In genomic region chr3:48084929-48085328, GRCh38 we compare ENCODE assay signal across 12 cellular contexts.
DNase-seq lines count a peak whose midpoint lies in the region; ATAC-seq and TF ChIP-seq lines count a peak whose summit lies in the region.
"Had no signal": no experiment of that assay in that cellular context is flagged by ENCODE, and none has a peak within 500 bp of the region (broad histone marks: within the 10 kb centered on the region; RNA-seq: fewer than 3 reads in every experiment).

No MANE protein-coding gene starts in this region.

- H2AK5ac ChIP-seq in mesenchymal stem cell (ENCODE audit: low read length, severe bottlenecking): no peak overlapping the region

- no peak overlapping the region for H2BK5ac ChIP-seq in mesenchymal stem cell (ENCODE audit: low read depth, low read length, poor library complexity, severe bottlenecking)

- H3K9ac ChIP-seq in mesenchymal stem cell (ENCODE audit: low read length): peak overlapping the region; percentile 53

- no peak overlapping the region for H2AFZ ChIP-seq in mesenchymal stem cell (ENCODE audit: low read depth, low read length)

- H3K14ac ChIP-seq in mesenchymal stem cell (ENCODE audit: low read length in 2 of 2): no peak overlapping the region

- no peak overlapping the region for H3K23ac ChIP-seq in mesenchymal stem cell (ENCODE audit: low read length in 2 of 2)

- H2BK12ac ChIP-seq in mesenchymal stem cell (ENCODE audit: low read length in 2 of 2): no peak overlapping the region

- no peak for DNase-seq in activated naive CD4-positive, alpha-beta T cell treated with anti-CD3 and anti-CD28 coated beads for 36 hours
- DNase-seq in activated naive CD4-positive, alpha-beta T cell treated with anti-CD3 and anti-CD28 coated beads, Interleukin-2, amount 50 U/mL, for 72 hours (ENCODE audit: low spot score in 2 of 2): no peak
- DNase-seq in activated T-helper 1 cell treated with anti-CD3 and anti-CD28 coated beads, Interleukin-12 subunit alpha, Interleukin-12 subunit beta, Interleukin-2, Interleukin-4 antibody, amounts not matched to agents 30 ng/mL and 10 ng/mL and 1 ng/mL, durations not matched to agents 14 hours and 24 hours and 36 hours (ENCODE audit: low spot score): no peak
- DNase-seq in mesenchymal stem cell: no peak
- DNase-seq in upper lobe of left lung: no peak
- DNase-seq in omental fat pad (ENCODE audit: low spot score): no peak
- no peak for DNase-seq in adrenal gland
- DNase-seq in foreskin melanocyte: no peak
- DNase-seq: erythroblast; immature natural killer cell; stimulated activated CD4-positive, alpha-beta T cell treated with anti-CD3 and anti-CD28 coated beads, Interleukin-1b, Interleukin-23, amount 100 ng/mL, for 48 hours; stimulated activated naive CD4-positive, alpha-beta T cell had no signal

- WGBS in mesenchymal stem cell: 81% methylated on average over 1 of the region's 1 CpG
- 67 to 69% methylated on average over 1 of the region's 1 CpG for whole genome bisulfite sequencing in upper lobe of left lung, 2 donors
- WGBS in adrenal gland, 4 donors: 61 to 91% (median 78%) methylated on average over 1 of the region's 1 CpG

- H3K9me3 Mint-ChIP-seq in activated naive CD4-positive, alpha-beta T cell treated with anti-CD3 and anti-CD28 coated beads for 36 hours: no peaks in the 10 kb centered on the region
- H3K9me3 Mint-ChIP-seq in activated naive CD4-positive, alpha-beta T cell treated with anti-CD3 and anti-CD28 coated beads, Interleukin-2, amount 50 U/mL, for 72 hours: no peaks in the 10 kb centered on the region
- H3K9me3 Mint-ChIP-seq in activated T-helper 1 cell treated with anti-CD3 and anti-CD28 coated beads, Interleukin-12 subunit alpha, Interleukin-12 subunit beta, Interleukin-2, Interleukin-4 antibody, amounts not matched to agents 30 ng/mL and 10 ng/mL and 1 ng/mL, durations not matched to agents 14 hours and 24 hours and 36 hours: no peaks in the 10 kb centered on the region
- H3K9me3 Mint-ChIP-seq: immature natural killer cell had no signal

- H2BK120ac ChIP-seq in mesenchymal stem cell (ENCODE audit: low read depth, low read length): no peak overlapping the region

- intact Hi-C loops in activated naive CD4-positive, alpha-beta T cell treated with anti-CD3 and anti-CD28 coated beads for 36 hours (cut with micrococcal nuclease): loop anchor here (5.0 kb wide), 4 partner anchors 67 to 472 kb away; partner anchors contain the start of genes MAP4 and PFKFB4
- intact Hi-C loops in activated T-helper 1 cell treated with anti-CD3 and anti-CD28 coated beads, Interleukin-12 subunit alpha, Interleukin-12 subunit beta, Interleukin-2, Interleukin-4 antibody, amounts not matched to agents 30 ng/mL and 10 ng/mL and 1 ng/mL, durations not matched to agents 14 hours and 24 hours and 36 hours (cut with micrococcal nuclease): loop anchor here (1.0 to 10.0 kb wide), 5 partner anchors 66 to 573 kb away; partner anchors contain the start of genes ELP6 and PFKFB4
- intact Hi-C loops in adrenal gland (cut with DNase I): no loop called here

- H3K27me3 Mint-ChIP-seq in activated naive CD4-positive, alpha-beta T cell treated with anti-CD3 and anti-CD28 coated beads for 36 hours (ENCODE audit: low read depth): no peaks in the 10 kb centered on the region
- peaks cover under 1% of the 10 kb centered on the region for H3K27me3 Mint-ChIP-seq in activated T-helper 1 cell treated with anti-CD3 and anti-CD28 coated beads, Interleukin-12 subunit alpha, Interleukin-12 subunit beta, Interleukin-2, Interleukin-4 antibody, amounts not matched to agents 30 ng/mL and 10 ng/mL and 1 ng/mL, durations not matched to agents 14 hours and 24 hours and 36 hours (ENCODE audit: insufficient read depth)

- TF ChIP-seq POLR2A in upper lobe of left lung (IDR thresholded peaks at IDR 0.05) (no peak), adrenal gland (IDR thresholded peaks at IDR 0.05) (no peak)

- no peak overlapping the region for H3K4me2 ChIP-seq in mesenchymal stem cell (ENCODE audit: low read length, poor library complexity, severe bottlenecking)

- no peak overlapping the region for H4K8ac ChIP-seq in mesenchymal stem cell (ENCODE audit: low read length)

- H3K4me3 Mint-ChIP-seq in activated naive CD4-positive, alpha-beta T cell treated with anti-CD3 and anti-CD28 coated beads for 36 hours: no peak overlapping the region
- H3K4me3 Mint-ChIP-seq in activated T-helper 1 cell treated with anti-CD3 and anti-CD28 coated beads, Interleukin-12 subunit alpha, Interleukin-12 subunit beta, Interleukin-2, Interleukin-4 antibody, amounts not matched to agents 30 ng/mL and 10 ng/mL and 1 ng/mL, durations not matched to agents 14 hours and 24 hours and 36 hours: no peak overlapping the region
- H3K4me3 Mint-ChIP-seq: immature natural killer cell had no signal

- no peak overlapping the region for H3K4ac ChIP-seq in mesenchymal stem cell (ENCODE audit: low read depth in 1 of 2, low read length in 2 of 2)

- TF ChIP-seq CTCF in upper lobe of left lung (IDR thresholded peaks at IDR 0.05) (no peak), omental fat pad (IDR thresholded peaks at IDR 0.05) (no peak), adrenal gland (IDR thresholded peaks at IDR 0.05) (no peak)

- no peaks in the 10 kb centered on the region for H3K27me3 ChIP-seq in mesenchymal stem cell (ENCODE audit: control insufficient read depth in 1 of 2, insufficient read depth in 1 of 2, low read length in 2 of 2)
- H3K27me3 ChIP-seq in upper lobe of left lung: no peaks in the 10 kb centered on the region
- H3K27me3 ChIP-seq in adrenal gland: no peaks in the 10 kb centered on the region

- no peak for TF ChIP-seq EP300 in upper lobe of left lung (IDR thresholded peaks at IDR 0.05)

- CTCF ChIA-PET in activated naive CD4-positive, alpha-beta T cell treated with anti-CD3 and anti-CD28 coated beads for 36 hours (lab: Charles Lee): interaction anchor here (0.8 kb wide), 1 partner anchor 259 kb away, joined by 3 read pairs; no protein-coding TSS in a partner anchor

- H3K27ac Mint-ChIP-seq in activated naive CD4-positive, alpha-beta T cell treated with anti-CD3 and anti-CD28 coated beads for 36 hours: peak overlapping the region; percentile 54
- H3K27ac Mint-ChIP-seq in activated naive CD4-positive, alpha-beta T cell treated with anti-CD3 and anti-CD28 coated beads, Interleukin-2, amount 50 U/mL, for 72 hours: peak overlapping the region in 1 of 2 donors; percentile 3
- peak overlapping the region; percentile 14 for H3K27ac Mint-ChIP-seq in activated T-helper 1 cell treated with anti-CD3 and anti-CD28 coated beads, Interleukin-12 subunit alpha, Interleukin-12 subunit beta, Interleukin-2, Interleukin-4 antibody, amounts not matched to agents 30 ng/mL and 10 ng/mL and 1 ng/mL, durations not matched to agents 14 hours and 24 hours and 36 hours

- no peak overlapping the region for H3K18ac ChIP-seq in mesenchymal stem cell (ENCODE audit: low read depth in 1 of 2, low read length in 2 of 2)

- H3K79me1 ChIP-seq in mesenchymal stem cell (replicated peaks; ENCODE audit: low read length, poor library complexity, severe bottlenecking): no peaks in the 10 kb centered on the region

- ATAC-seq in activated naive CD4-positive, alpha-beta T cell treated with anti-CD3 and anti-CD28 coated beads, Interleukin-2, amount 50 U/mL, for 72 hours: no peak
- ATAC-seq in upper lobe of left lung (ENCODE audit: low FRiP score in 2 of 2) (no peak), omental fat pad (ENCODE audit: low FRiP score) (no peak)

- peaks cover 11% of the 10 kb centered on the region for H3K36me3 Mint-ChIP-seq in activated naive CD4-positive, alpha-beta T cell treated with anti-CD3 and anti-CD28 coated beads for 36 hours (ENCODE audit: low read depth)
- H3K36me3 Mint-ChIP-seq in activated naive CD4-positive, alpha-beta T cell treated with anti-CD3 and anti-CD28 coated beads, Interleukin-2, amount 50 U/mL, for 72 hours: peaks cover 10 to 12% of the 10 kb centered on the region in 2 donors
- H3K36me3 Mint-ChIP-seq in activated T-helper 1 cell treated with anti-CD3 and anti-CD28 coated beads, Interleukin-12 subunit alpha, Interleukin-12 subunit beta, Interleukin-2, Interleukin-4 antibody, amounts not matched to agents 30 ng/mL and 10 ng/mL and 1 ng/mL, durations not matched to agents 14 hours and 24 hours and 36 hours (ENCODE audit: low read depth): peaks cover 22% of the 10 kb centered on the region

- H4K91ac ChIP-seq in mesenchymal stem cell (ENCODE audit: low read length): no peak overlapping the region

- H3K9me3 ChIP-seq in mesenchymal stem cell (ENCODE audit: control insufficient read depth, low read length): no peaks in the 10 kb centered on the region
- no peaks in the 10 kb centered on the region for H3K9me3 ChIP-seq in upper lobe of left lung
- no peaks in the 10 kb centered on the region for H3K9me3 ChIP-seq in adrenal gland (replicated peaks in 1 of 3)

- H3K36me3 ChIP-seq in mesenchymal stem cell (ENCODE audit: control insufficient read depth in 1 of 2, insufficient read depth in 2 of 2, low read depth in 1 of 2, low read length in 2 of 2) (peaks cover 0 to 15% of the 10 kb centered on the region in 2 experiments), upper lobe of left lung (peaks cover 0 to 14% (median 0%) of the 10 kb centered on the region in 4 donors), adrenal gland (replicated peaks in 1 of 2) (peaks cover 0 to 4% of the 10 kb centered on the region in 2 donors)

- H2BK15ac ChIP-seq in mesenchymal stem cell (ENCODE audit: low read depth, poor library complexity, severe bottlenecking): no peak overlapping the region

- H3K4me1 ChIP-seq in mesenchymal stem cell (ENCODE audit: control insufficient read depth, insufficient read depth, low read depth, low read length) (peaks cover 14% of the 10 kb centered on the region), upper lobe of left lung (peaks cover 21 to 52% (median 32%) of the 10 kb centered on the region in 4 donors), adrenal gland (replicated peaks in 1 of 2) (peaks cover 4 to 44% of the 10 kb centered on the region in 2 donors)

- peaks cover 30% of the 10 kb centered on the region for H3K4me1 Mint-ChIP-seq in activated naive CD4-positive, alpha-beta T cell treated with anti-CD3 and anti-CD28 coated beads for 36 hours (ENCODE audit: low read depth)
- H3K4me1 Mint-ChIP-seq in activated T-helper 1 cell treated with anti-CD3 and anti-CD28 coated beads, Interleukin-12 subunit alpha, Interleukin-12 subunit beta, Interleukin-2, Interleukin-4 antibody, amounts not matched to agents 30 ng/mL and 10 ng/mL and 1 ng/mL, durations not matched to agents 14 hours and 24 hours and 36 hours (ENCODE audit: low read depth): peaks cover 44% of the 10 kb centered on the region

- no peak overlapping the region for H3K4me3 ChIP-seq in mesenchymal stem cell (ENCODE audit: insufficient read depth in 1 of 2, low read depth in 1 of 2, low read length in 2 of 2)
- no peak overlapping the region for H3K4me3 ChIP-seq in upper lobe of left lung
- H3K4me3 ChIP-seq in adrenal gland: no peak overlapping the region

- H3K27ac ChIP-seq in mesenchymal stem cell (ENCODE audit: low read length, poor library complexity, severe bottlenecking): no peak overlapping the region
- H3K27ac ChIP-seq in upper lobe of left lung: peak overlapping the region in 3 of 4 donors; percentile 28 to 60 (median 44)
- H3K27ac ChIP-seq in adrenal gland: peak overlapping the region in 2 of 5 donors; percentile 12 to 46

Comparison
In these comparisons a context has a peak if more than half of its experiments do, and no peak if none do; other contexts are left out.
1. intact Hi-C loops: an anchor here in activated naive CD4-positive, alpha-beta T cell treated with anti-CD3 and anti-CD28 coated beads for 36 hours (5.0 kb wide) and activated T-helper 1 cell treated with anti-CD3 and anti-CD28 coated beads, Interleukin-12 subunit alpha, Interleukin-12 subunit beta, Interleukin-2, Interleukin-4 antibody, amounts not matched to agents 30 ng/mL and 10 ng/mL and 1 ng/mL, durations not matched to agents 14 hours and 24 hours and 36 hours (1.0 to 10.0 kb wide); none called in adrenal gland.